In genomic region chr17:3557768-3558583, GRCh38 we compare ENCODE assay signal across 8 cellular contexts.
A peak's percentile ranks its signal among the peaks of the same experiment; 100 is the strongest.
DNase-seq lines count a peak whose midpoint lies in the region; ATAC-seq and TF ChIP-seq lines count a peak whose summit lies in the region.

Gene TRPV3 (minus strand): TSS chr17:3557812. CDS start chr17:3554850, 2,962 bp downstream.

- H3K4me3 Mint-ChIP-seq in effector memory CD8-positive, alpha-beta T cell = peak within 1 kb of the TSS; percentile 14 to 30

- H3K27me3 Mint-ChIP-seq in effector memory CD8-positive, alpha-beta T cell = peaks cover 16 to 41% of the 10 kb centered on the region in 2 donors

- no peak for TF ChIP-seq CTCF in GM12865 (IDR thresholded peaks at IDR 0.05; ENCODE audit: insufficient read depth, low read depth, low read length, missing control alignments)

- H3K9me3 Mint-ChIP-seq in effector memory CD8-positive, alpha-beta T cell = no peaks in the 10 kb centered on the region

- no peaks in the 10 kb centered on the region for H3K36me3 Mint-ChIP-seq in effector memory CD8-positive, alpha-beta T cell (ENCODE audit: insufficient read depth)

- H3K27ac Mint-ChIP-seq in effector memory CD8-positive, alpha-beta T cell = peak within 1 kb of the TSS in 1 of 2 donors; percentile 78

- peak; percentile 14 for ATAC-seq in HG03060 (IDR thresholded peaks at IDR 0.05; ENCODE audit: low read depth, unreplicated experiment)
- ATAC-seq in effector memory CD8-positive, alpha-beta T cell (replicated peaks) = peak; percentile 66
- ATAC-seq in GM21381 (IDR thresholded peaks at IDR 0.05; ENCODE audit: unreplicated experiment) = no peak
- no peak for ATAC-seq in HG02678 (IDR thresholded peaks at IDR 0.05; ENCODE audit: unreplicated experiment)
- no peak for ATAC-seq in GM19463 (IDR thresholded peaks at IDR 0.05; ENCODE audit: unreplicated experiment)

- H3K4me3 ChIP-seq in GM12865 (ENCODE audit: low read depth, low read length) = peak within 1 kb of the TSS; percentile 40

- H3K4me1 Mint-ChIP-seq in effector memory CD8-positive, alpha-beta T cell (ENCODE audit: low read depth in 2 of 2) = peaks cover 9 to 12% of the 10 kb centered on the region in 2 donors

- DNase-seq in GM12865 (ENCODE audit: low read depth) = peak; percentile 68
- peak; percentile 42 for DNase-seq in activated CD4-positive, alpha-beta T cell treated with anti-CD3 and anti-CD28 coated beads for 1 hour
- peak; percentile 20 to 30 (median 29) for DNase-seq in effector memory CD8-positive, alpha-beta T cell
- DNase-seq in stimulated activated CD4-positive, alpha-beta T cell treated with anti-CD3 and anti-CD28 coated beads, Interleukin-12 subunit alpha, Interleukin-12 subunit beta, amount 100 ng/mL, for 48 hours (ENCODE audit: low read depth in 2 of 3, low spot score in 1 of 3) = peak; percentile 24 to 65 (median 59)

Comparison
In these comparisons a context has a peak if more than half of its experiments do, and no peak if none do; other contexts are left out.
1. ATAC-seq: peak in HG03060 (single experiment) and effector memory CD8-positive, alpha-beta T cell (single experiment); none in GM21381 (single experiment), HG02678 (single experiment) and GM19463 (single experiment).
2. Peak in every context shown above with its lines, with median percentiles within 50 percentile points of each other: DNase-seq.